Comparison of ENCODE assay signal across 1 cellular context in the genomic region with DNA sequence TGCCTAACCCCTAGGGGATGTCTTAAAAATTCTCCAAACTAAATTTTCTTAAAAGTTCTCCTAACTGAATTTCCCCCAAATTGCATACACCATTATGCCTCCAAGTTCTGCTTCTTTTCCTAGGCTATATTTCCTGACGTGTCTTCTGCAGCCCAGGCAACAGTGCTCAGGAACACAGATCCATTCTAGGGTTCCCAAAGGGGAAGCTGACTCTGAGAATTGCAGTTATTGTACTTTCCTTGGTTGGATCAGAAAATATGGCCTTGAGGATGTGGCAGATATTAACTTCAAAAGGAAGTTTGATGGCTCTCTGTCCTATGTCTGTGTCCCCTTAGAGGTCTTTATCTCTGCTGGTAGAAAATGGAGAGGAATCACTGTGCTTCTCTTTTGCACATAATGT.
TF ChIP-seq lines count a peak whose summit lies in the region.

No MANE protein-coding gene starts in this region.

TF ChIP-seq in GM12878, 131 proteins besides CTCF, POLR2A, EP300 and RAD21:
- TF ChIP-seq RAD51 (IDR thresholded peaks at IDR 0.05): no peak
- TF ChIP-seq IKZF1 (conservative IDR thresholded peaks at IDR 0.05): no peak
- no peak for TF ChIP-seq KLF5 (IDR thresholded peaks at IDR 0.05; ENCODE audit: partially characterized antibody)
- TF ChIP-seq KDM1A (IDR thresholded peaks at IDR 0.05; ENCODE audit: borderline replicate concordance): no peak
- TF ChIP-seq SIN3A (IDR thresholded peaks at IDR 0.05; ENCODE audit: low read depth, low read length): no peak
- TF ChIP-seq TARDBP (IDR thresholded peaks at IDR 0.05; ENCODE audit: borderline replicate concordance): no peak
- TF ChIP-seq IRF3 (IDR thresholded peaks at IDR 0.05): no peak
- no peak for TF ChIP-seq TAF1 (IDR thresholded peaks at IDR 0.05; ENCODE audit: borderline replicate concordance, low read depth, low read length)
- no peak for TF ChIP-seq MXI1 (IDR thresholded peaks at IDR 0.05; ENCODE audit: low read depth, low read length)
- TF ChIP-seq CBX3 (IDR thresholded peaks at IDR 0.05; ENCODE audit: borderline replicate concordance, low read depth): no peak
- TF ChIP-seq, protein P1, sequence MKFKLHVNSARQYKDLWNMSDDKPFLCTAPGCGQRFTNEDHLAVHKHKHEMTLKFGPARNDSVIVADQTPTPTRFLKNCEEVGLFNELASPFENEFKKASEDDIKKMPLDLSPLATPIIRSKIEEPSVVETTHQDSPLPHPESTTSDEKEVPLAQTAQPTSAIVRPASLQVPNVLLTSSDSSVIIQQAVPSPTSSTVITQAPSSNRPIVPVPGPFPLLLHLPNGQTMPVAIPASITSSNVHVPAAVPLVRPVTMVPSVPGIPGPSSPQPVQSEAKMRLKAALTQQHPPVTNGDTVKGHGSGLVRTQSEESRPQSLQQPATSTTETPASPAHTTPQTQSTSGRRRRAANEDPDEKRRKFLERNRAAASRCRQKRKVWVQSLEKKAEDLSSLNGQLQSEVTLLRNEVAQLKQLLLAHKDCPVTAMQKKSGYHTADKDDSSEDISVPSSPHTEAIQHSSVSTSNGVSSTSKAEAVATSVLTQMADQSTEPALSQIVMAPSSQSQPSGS (IDR thresholded peaks at IDR 0.05; ENCODE audit: low read length): no peak
- TF ChIP-seq SPI1 (IDR thresholded peaks at IDR 0.05; ENCODE audit: borderline replicate concordance, insufficient read depth, low read depth, low read length): no peak
- TF ChIP-seq HDGF (IDR thresholded peaks at IDR 0.05): no peak
